Comparison of ENCODE assay signal across 8 cellular contexts in genomic region chr9:137150485-137151060, GRCh38. TPM values are rescaled to one million over a fixed set of nuclear protein-coding genes. Genes with fewer than 3 reads are reported as not detected.
DNase-seq lines count a peak whose midpoint lies in the region; ATAC-seq and TF ChIP-seq lines count a peak whose summit lies in the region.

No MANE protein-coding gene starts in this region.

- DNase-seq in GM10248 (ENCODE audit: extremely low spot score), result peak; percentile 89
- DNase-seq in KBM-7, result peak; percentile 97
- no peak for DNase-seq in T-cell
- peak in 2 of 3 donors; percentile 41 to 48 for DNase-seq in stimulated activated CD4-positive, alpha-beta T cell treated with anti-CD3 and anti-CD28 coated beads, Interleukin-12 subunit alpha, Interleukin-12 subunit beta, amount 100 ng/mL, for 48 hours (ENCODE audit: low read depth in 2 of 3, low spot score in 1 of 3)
- no peak for DNase-seq in AG08396 (ENCODE audit: low spot score)
- no peak for DNase-seq in NCI-H128 (lab: John Stamatoyannopoulos, UW; ENCODE audit: unreplicated experiment)
- DNase-seq in hepatic stellate cell (ENCODE audit: low spot score), result no peak

- H3K27ac Mint-ChIP-seq in T-cell, result no peak overlapping the region

- ATAC-seq in GM21526 (IDR thresholded peaks at IDR 0.05; ENCODE audit: low FRiP score, unreplicated experiment) (peak; percentile 31), T-cell (replicated peaks in 1 of 4) (peak in 3 of 4 experiments; percentile 31 to 44 (median 38))

- POLR2A ChIA-PET in GM10248 (lab: Yijun Ruan, JAX), result interaction anchor here (0.6 to 2.2 kb wide), 14 partner anchors 11 to 741 kb away, joined by 3 to 24 read pairs (median 5); partner anchors contain the start of genes MAN1B1, PAXX, TOR4A and TPRN
- POLR2A ChIA-PET in T-cell (lab: Charles Lee), result interaction anchor here in 1 of 2 donors (1.0 to 1.1 kb wide), 2 partner anchors 18 to 20 kb away, joined by 7 to 15 read pairs; no protein-coding TSS in a partner anchor

- H3K9me3 Mint-ChIP-seq in T-cell, result no peaks in the 10 kb centered on the region

- peaks cover 9 to 16% of the 10 kb centered on the region in 2 donors for H3K27me3 Mint-ChIP-seq in T-cell

- peaks cover 0 to 2% (median 0%) of the 10 kb centered on the region in 3 donors for H3K4me1 Mint-ChIP-seq in T-cell

- in situ Hi-C loops in KBM-7 (cut with MboI; ENCODE audit: low pct_unique_long_range_greater_than_20kb, low sequenced_read_pairs), result no loop called here

- TF ChIP-seq CTCF in GM10248 (IDR thresholded peaks at IDR 0.05; ENCODE audit: control extremely low read depth, extremely low read depth, low read depth, missing control alignments), result no peak

- no peak overlapping the region for H3K4me3 Mint-ChIP-seq in T-cell

- CTCF ChIA-PET in GM10248 (lab: Yijun Ruan, JAX) (interaction anchor here (0.8 to 1.9 kb wide), 8 partner anchors 21 to 121 kb away, joined by 3 to 12 read pairs (median 4); partner anchors contain the start of genes ANAPC2 and SSNA1), T-cell (lab: Charles Lee) (interaction anchor here (0.6 to 0.7 kb wide), 3 partner anchors 21 to 107 kb away, joined by 3 to 5 read pairs (median 4); partner anchors contain the start of gene MAN1B1 (in 1 of the 2))

- H3K36me3 Mint-ChIP-seq in T-cell, result no peaks in the 10 kb centered on the region

RNA-seq across cellular contexts. Expression of gene GRIN1, which starts 11.6 kb away (rescaled TPM):
- total RNA-seq in T-cell, result not detected

RNA-seq across cellular contexts. Expression of gene LRRC26, which starts 19.3 kb away (rescaled TPM):
- not detected for total RNA-seq in T-cell

RNA-seq across cellular contexts. Expression of gene TMEM210, which starts 21.3 kb away (rescaled TPM):
- total RNA-seq in T-cell, result not detected

RNA-seq across cellular contexts. Expression of gene DPP7, which starts 36.0 kb away (rescaled TPM):
- 100 to 1,000 TPM; 246 to 469 (median 425) TPM for total RNA-seq in T-cell

RNA-seq across cellular contexts. Expression of gene ANAPC2, which starts 37.8 kb away (rescaled TPM):
- 100 to 1,000 TPM; 133 to 142 (median 141) TPM for total RNA-seq in T-cell

Comparison
In these comparisons a context has a peak if more than half of its experiments do, and no peak if none do; other contexts are left out.
1. DNase-seq: peak in GM10248 (single experiment), KBM-7 (single experiment) and stimulated activated CD4-positive, alpha-beta T cell treated with anti-CD3 and anti-CD28 coated beads, Interleukin-12 subunit alpha, Interleukin-12 subunit beta, amount 100 ng/mL, for 48 hours (2 of 3); none in T-cell (0 of 34), AG08396 (single experiment), NCI-H128 (single experiment) and hepatic stellate cell (single experiment).